ENCODE assay signal across 19 cellular contexts in genomic region chr9:127392166-127392565, GRCh38. TPM values are rescaled to one million over a fixed set of nuclear protein-coding genes. Genes with fewer than 3 reads are reported as not detected.
A peak's percentile ranks its signal among the peaks of the same experiment; 100 is the strongest.
DNase-seq lines count a peak whose midpoint lies in the region; ATAC-seq and TF ChIP-seq lines count a peak whose summit lies in the region.
"Had no signal": no experiment of that assay in that cellular context is flagged by ENCODE, and none has a peak within 500 bp of the region (broad histone marks: within the 10 kb centered on the region; RNA-seq: fewer than 3 reads in every experiment).

No MANE protein-coding gene starts in this region.

- H3K27ac ChIP-seq in KMS-11: peak overlapping the region; percentile 83; the same call in 1 of the 2 replicates
- no peak overlapping the region for H3K27ac ChIP-seq in substantia nigra (ENCODE audit: low read depth, low read length, poor library complexity, severe bottlenecking)
- H3K27ac ChIP-seq: Peyer's patch had no signal

- intact Hi-C loops in posterior cingulate gyrus (cut with DNase I): no loop called here

- H3K36me3 ChIP-seq in KMS-11 (ENCODE audit: insufficient read depth): no peaks in the 10 kb centered on the region
- H3K36me3 ChIP-seq: Peyer's patch had no signal

- peaks cover 87% of the 10 kb centered on the region for H3K4me1 ChIP-seq in KMS-11 (ENCODE audit: low read depth, poor library complexity, severe bottlenecking)

- no peaks in the 10 kb centered on the region for H3K79me2 ChIP-seq in KMS-11 (ENCODE audit: insufficient read depth, low read depth)

- H3K27me3 Mint-ChIP-seq in T-helper 17 cell (peaks cover 43% of the 10 kb centered on the region), nephron (ENCODE audit: low read depth) (no peaks in the 10 kb centered on the region)

- TF ChIP-seq CTCF in KMS-11 (conservative IDR thresholded peaks at IDR 0.05; ENCODE audit: low read depth, low read length): no peak
- no peak for TF ChIP-seq CTCF in nephron (IDR thresholded peaks at IDR 0.05; ENCODE audit: unreplicated experiment in 3 of 3)
- TF ChIP-seq CTCF in omental fat pad (IDR thresholded peaks at IDR 0.05): no peak

- ATAC-seq in T-helper 17 cell: no peak
- ATAC-seq in omental fat pad (ENCODE audit: low FRiP score): no peak

- no peaks in the 10 kb centered on the region for H3K9me3 Mint-ChIP-seq in nephron
- H3K9me3 Mint-ChIP-seq: H9 had no signal

- no peak overlapping the region for H3K27ac Mint-ChIP-seq in T-helper 17 cell
- H3K27ac Mint-ChIP-seq in nephron: peak overlapping the region in 2 of 3 experiments; percentile 64 to 90

- H3K4me2 ChIP-seq in KMS-11: peak overlapping the region; percentile 27; the same call in 1 of the 2 replicates
- H3K4me2 ChIP-seq: SK-N-SH had no signal

- H3K36me3 Mint-ChIP-seq in T-helper 17 cell (ENCODE audit: low read depth) (no peaks in the 10 kb centered on the region), nephron (ENCODE audit: low read depth) (peaks cover 6% of the 10 kb centered on the region)

- H3K4me3 Mint-ChIP-seq in T-helper 17 cell: peak overlapping the region; percentile 15
- peak overlapping the region in 1 of 3 experiments; percentile 24 for H3K4me3 Mint-ChIP-seq in nephron
- H3K4me3 Mint-ChIP-seq: H9 had no signal

- no peak overlapping the region for H2AFZ ChIP-seq in KMS-11 (ENCODE audit: low read depth)

- no peaks in the 10 kb centered on the region for H3K27me3 ChIP-seq in KMS-11 (ENCODE audit: insufficient read depth, low read depth)
- H3K27me3 ChIP-seq: Peyer's patch had no signal

- no peaks in the 10 kb centered on the region for H4K20me1 ChIP-seq in KMS-11 (ENCODE audit: insufficient read depth)

- DNase-seq in NOMO-1 (lab: John Stamatoyannopoulos, UW; ENCODE audit: unreplicated experiment in 2 of 2) (peak; percentile 69 to 77), T-helper 17 cell (no peak), posterior cingulate gyrus (no peak), omental fat pad (ENCODE audit: low spot score) (no peak), substantia nigra (lab: John Stamatoyannopoulos, UW) (no peak)
- DNase-seq: C1 segment of cervical spinal cord; EL; H9; NCI-H1048; NCI-H1436 treated with DMSO at 0.1 percent for 48 hours; NCI-H2029 treated with DMSO at 0.1 percent for 48 hours; NCI-H2171 treated with DMSO at 0.1 percent for 48 hours; NCI-H446 treated with DMSO at 0.1 percent for 48 hours; NK-92 treated with Interleukin-12 subunit alpha and Interleukin-12 subunit beta, amount 100 ng/mL, for 24 hours; Peyer's patch; Right ventricle myocardium superior; SK-N-SH had no signal

- H3K9ac ChIP-seq in KMS-11: no peak overlapping the region
- H3K9ac ChIP-seq: SK-N-SH had no signal

- H3K4me1 Mint-ChIP-seq in T-helper 17 cell (peaks cover 23% of the 10 kb centered on the region), nephron (peaks cover 27% of the 10 kb centered on the region)

- H3K9me3 ChIP-seq in T-helper 17 cell (ENCODE audit: control insufficient read depth, low read length, poor library complexity, severe bottlenecking): no peaks in the 10 kb centered on the region
- H3K9me3 ChIP-seq: Peyer's patch, SK-N-SH had no signal

- H3K4me3 ChIP-seq in KMS-11 (IDR thresholded peaks at IDR 0.05; ENCODE audit: insufficient read depth, low read depth, low read length): no peak overlapping the region
- H3K4me3 ChIP-seq: Peyer's patch had no signal

RNA-seq across cellular contexts. Expression of gene SLC2A8, which starts 4.8 kb away (rescaled TPM):
- total RNA-seq in T-helper 17 cell: 1 to 10 TPM; 3.0 to 4.3 TPM
- total RNA-seq in omental fat pad: 10 to 100 TPM; 12.2 to 28.0 (median 17.8) TPM

RNA-seq across cellular contexts. Expression of gene ZNF79, which starts 32.0 kb away (rescaled TPM):
- total RNA-seq in T-helper 17 cell (1 to 10 TPM; 7.9 to 8.4 TPM), omental fat pad (10 to 100 TPM in 1 of 4 donors, 1 to 10 TPM in 3; 5.0 to 15.4 (median 6.3) TPM)

RNA-seq across cellular contexts. Expression of gene RPL12, which starts 59.0 kb away (rescaled TPM):
- total RNA-seq in T-helper 17 cell (1,000 to 10,000 TPM; 1,506 to 1,597 TPM), omental fat pad (1,000 to 10,000 TPM; 2,044 to 2,498 (median 2,365) TPM)

RNA-seq across cellular contexts. Expression of gene LRSAM1, which starts 59.1 kb away (rescaled TPM):
- total RNA-seq in T-helper 17 cell: 10 to 100 TPM; 19.6 to 22.2 TPM
- total RNA-seq in omental fat pad: 10 to 100 TPM in 2 of 4 donors, 1 to 10 TPM in 2; 8.3 to 14.6 (median 10.8) TPM

Comparison
In these comparisons a context has a peak if more than half of its experiments do, and no peak if none do; other contexts are left out.
1. DNase-seq: peak in NOMO-1 (2 of 2); none in T-helper 17 cell (0 of 3), posterior cingulate gyrus (0 of 10), omental fat pad (single experiment) and substantia nigra (0 of 49).